Comparison of ENCODE assay signal across 11 cellular contexts in genomic region chr2:220499281-220499680, GRCh38.
DNase-seq lines count a peak whose midpoint lies in the region; FAIRE-seq and TF ChIP-seq lines count a peak whose summit lies in the region.
"Had no signal": no experiment of that assay in that cellular context is flagged by ENCODE, and none has a peak within 500 bp of the region (broad histone marks: within the 10 kb centered on the region; RNA-seq: fewer than 3 reads in every experiment).

No MANE protein-coding gene starts in this region.

- peak; percentile 36 for DNase-seq in AG04450 (ENCODE audit: low read depth, low spot score)
- DNase-seq in HFFc6, result peak; percentile 73
- peak; percentile 77 for DNase-seq in amniotic epithelial cell (ENCODE audit: low read depth)
- peak; percentile 86 for DNase-seq in islet precursor cell
- DNase-seq in GM12891 (ENCODE audit: insufficient read length, low spot score), result no peak
- no peak for DNase-seq in BE2C
- no peak for DNase-seq in T1000 (lab: John Stamatoyannopoulos, UW)
- DNase-seq in transverse colon, result no peak
- DNase-seq: DND-41 had no signal

- H3K9me3 ChIP-seq in AG04450 (ENCODE audit: control insufficient read depth, insufficient read depth, low read length) (no peaks in the 10 kb centered on the region), BE2C (no peaks in the 10 kb centered on the region), transverse colon (no peaks in the 10 kb centered on the region)
- H3K9me3 ChIP-seq: vagina had no signal

- in situ Hi-C loops in transverse colon (cut with MboI; ENCODE audit: low pct_ligation_motif_present in 1 of 4, low pct_unique_long_range_greater_than_20kb in 1 of 4, low sequenced_read_pairs in 3 of 4), result no loop called here

- 29 to 33% methylated on average over 1 to 2 of the region's 2 CpGs for WGBS in transverse colon (ENCODE audit: low coverage in 1 of 2), 2 donors

- TF ChIP-seq POLR2A in GM12891 (IDR thresholded peaks at IDR 0.05; ENCODE audit: low read depth, low read length), result no peak
- TF ChIP-seq POLR2A in transverse colon (IDR thresholded peaks at IDR 0.05), result no peak

- POLR2A ChIA-PET in AG04450 (lab: Yijun Ruan, JAX), result interaction anchor here (0.6 kb wide), 2 partner anchors 91 to 166 kb away, joined by 3 read pairs; no protein-coding TSS in a partner anchor

- peaks cover 33% of the 10 kb centered on the region for H3K36me3 Mint-ChIP-seq in HFFc6 (ENCODE audit: low read depth)
- H3K36me3 Mint-ChIP-seq: activated naive CD4-positive, alpha-beta T cell treated with anti-CD3 and anti-CD28 coated beads, Interleukin-2, amount 50 U/mL, for 24 hours had no signal

- no peaks in the 10 kb centered on the region for H3K27me3 Mint-ChIP-seq in HFFc6 (ENCODE audit: insufficient read depth)
- H3K27me3 Mint-ChIP-seq: activated naive CD4-positive, alpha-beta T cell treated with anti-CD3 and anti-CD28 coated beads, Interleukin-2, amount 50 U/mL, for 24 hours had no signal

- peaks cover 58% of the 10 kb centered on the region for H3K4me1 Mint-ChIP-seq in HFFc6 (ENCODE audit: low read depth)
- H3K4me1 Mint-ChIP-seq: activated naive CD4-positive, alpha-beta T cell treated with anti-CD3 and anti-CD28 coated beads, Interleukin-2, amount 50 U/mL, for 24 hours had no signal

- peak overlapping the region; percentile 91 for H3K27ac Mint-ChIP-seq in HFFc6
- H3K27ac Mint-ChIP-seq: activated naive CD4-positive, alpha-beta T cell treated with anti-CD3 and anti-CD28 coated beads, Interleukin-2, amount 50 U/mL, for 24 hours had no signal

- H3K4me3 ChIP-seq in AG04450 (ENCODE audit: low read depth, low read length) (no peak overlapping the region), BE2C (ENCODE audit: low read depth, low read length) (no peak overlapping the region), transverse colon (no peak overlapping the region)
- H3K4me3 ChIP-seq: vagina had no signal

- H3K36me3 ChIP-seq in BE2C (no peaks in the 10 kb centered on the region), transverse colon (no peaks in the 10 kb centered on the region)
- H3K36me3 ChIP-seq: vagina had no signal

- CTCF ChIA-PET in AG04450 (lab: Charles Lee), result interaction anchor here (0.6 kb wide), 1 partner anchor 10 kb away, joined by 6 read pairs; no protein-coding TSS in a partner anchor

- intact Hi-C loops in transverse colon (cut with DNase I; ENCODE audit: low total_unique reads), result no loop called here

- H3K4me1 ChIP-seq in BE2C (no peaks in the 10 kb centered on the region), transverse colon (no peaks in the 10 kb centered on the region)
- H3K4me1 ChIP-seq: vagina had no signal

- H3K27ac ChIP-seq in AG04450 (ENCODE audit: low read depth, low read length), result peak overlapping the region; percentile 52
- H3K27ac ChIP-seq in transverse colon, result no peak overlapping the region
- H3K27ac ChIP-seq: vagina had no signal

- TF ChIP-seq EP300 in transverse colon (IDR thresholded peaks at IDR 0.05; ENCODE audit: low read depth), result no peak

- no peaks in the 10 kb centered on the region for H3K27me3 ChIP-seq in AG04450 (ENCODE audit: control insufficient read depth, insufficient read depth, low read length)
- H3K27me3 ChIP-seq in BE2C, result no peaks in the 10 kb centered on the region
- H3K27me3 ChIP-seq in transverse colon, result no peaks in the 10 kb centered on the region
- H3K27me3 ChIP-seq: vagina had no signal

- H3K4me3 Mint-ChIP-seq in HFFc6, result peak overlapping the region; percentile 49
- H3K4me3 Mint-ChIP-seq: activated naive CD4-positive, alpha-beta T cell treated with anti-CD3 and anti-CD28 coated beads, Interleukin-2, amount 50 U/mL, for 24 hours had no signal

- H3K9me3 Mint-ChIP-seq in HFFc6, result peaks cover 4% of the 10 kb centered on the region; the same call in 1 of the 2 replicates

- no peak for FAIRE-seq in GM12891 (lab: Jason Lieb, UNC)

- TF ChIP-seq CTCF in AG04450 (IDR thresholded peaks at IDR 0.05; ENCODE audit: low read depth, low read length) (no peak), HFFc6 (IDR thresholded peaks at IDR 0.05) (no peak), BE2C (IDR thresholded peaks at IDR 0.05; ENCODE audit: low read depth, low read length) (no peak), transverse colon (IDR thresholded peaks at IDR 0.05) (no peak)

TF ChIP-seq in GM12891, 5 proteins besides CTCF, POLR2A, EP300 and RAD21:
- no peak for TF ChIP-seq TAF1 (IDR thresholded peaks at IDR 0.05; ENCODE audit: low read depth, low read length)
- TF ChIP-seq POU2F2 (IDR thresholded peaks at IDR 0.05; ENCODE audit: low read depth, low read length), result no peak
- TF ChIP-seq PAX5 (IDR thresholded peaks at IDR 0.05; ENCODE audit: insufficient read depth, low read length, severe bottlenecking), result no peak

Comparison
In these comparisons a context has a peak if more than half of its experiments do, and no peak if none do; other contexts are left out.
1. DNase-seq: peak in AG04450 (single experiment), HFFc6 (single experiment), amniotic epithelial cell (single experiment) and islet precursor cell (single experiment); none in GM12891 (single experiment), BE2C (single experiment), T1000 (single experiment) and transverse colon (single experiment).